Comparison of ENCODE assay signal across 8 cellular contexts in the genomic region with DNA sequence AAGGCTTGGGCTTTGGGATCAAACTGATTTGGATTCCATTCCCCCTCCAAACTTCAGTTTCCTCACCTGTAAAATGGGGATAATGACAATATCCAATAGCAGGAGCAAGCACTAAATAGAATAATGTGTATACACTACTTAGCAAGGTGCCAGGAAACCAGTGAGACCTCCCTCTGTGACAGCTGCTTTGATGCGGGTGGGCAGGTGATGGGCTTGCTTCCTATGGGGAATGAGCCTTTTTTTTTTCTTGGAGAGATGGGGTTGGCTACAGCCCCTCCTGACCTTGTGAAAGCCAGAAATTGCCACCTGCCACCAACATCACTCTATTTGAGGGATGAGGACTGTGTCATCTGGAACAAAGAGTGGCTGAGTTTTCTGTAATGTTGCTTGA. TPM values are rescaled to one million over a fixed set of nuclear protein-coding genes. Genes with fewer than 3 reads are reported as not detected.
DNase-seq lines count a peak whose midpoint lies in the region; ATAC-seq and TF ChIP-seq lines count a peak whose summit lies in the region.

No MANE protein-coding gene starts in this region.

- H3K9me3 Mint-ChIP-seq in activated CD4-positive, alpha-beta T cell treated with anti-CD3 and anti-CD28 coated beads, Interleukin-2, amount 10 ng/mL, durations not matched to agents 7 days and 5 days: peaks cover 3% of the 10 kb centered on the region
- H3K9me3 Mint-ChIP-seq in WTC11 (no peaks in the 10 kb centered on the region), glutamatergic neuron (ENCODE audit: unreplicated experiment) (peaks cover 9% of the 10 kb centered on the region)
- H3K9me3 Mint-ChIP-seq in stimulated activated naive CD8-positive, alpha-beta T cell treated with anti-CD3 and anti-CD28 coated beads, Interleukin-15, amount 100 ng/mL, for 72 hours: peaks cover 9 to 13% of the 10 kb centered on the region in 2 donors

- no peaks in the 10 kb centered on the region for H3K27me3 Mint-ChIP-seq in activated CD4-positive, alpha-beta T cell treated with anti-CD3 and anti-CD28 coated beads, Interleukin-2, amount 10 ng/mL, durations not matched to agents 7 days and 5 days
- peaks cover 40% of the 10 kb centered on the region for H3K27me3 Mint-ChIP-seq in WTC11 (ENCODE audit: low read depth)
- H3K27me3 Mint-ChIP-seq in glutamatergic neuron (ENCODE audit: unreplicated experiment): peaks cover 5% of the 10 kb centered on the region
- H3K27me3 Mint-ChIP-seq in stimulated activated naive CD8-positive, alpha-beta T cell treated with anti-CD3 and anti-CD28 coated beads, Interleukin-15, amount 100 ng/mL, for 72 hours: no peaks in the 10 kb centered on the region

- no peak for DNase-seq in activated CD4-positive, alpha-beta T cell treated with anti-CD3 and anti-CD28 coated beads, Interleukin-2, amount 10 ng/mL, durations not matched to agents 7 days and 5 days
- DNase-seq in activated CD4-positive, alpha-beta T cell treated with anti-CD3 and anti-CD28 coated beads for 4 hours: no peak
- DNase-seq in WTC11 (ENCODE audit: low spot score): no peak
- DNase-seq in glutamatergic neuron: no peak
- DNase-seq in stimulated activated naive CD8-positive, alpha-beta T cell treated with anti-CD3 and anti-CD28 coated beads, Interleukin-15, amount 100 ng/mL, for 72 hours: no peak
- no peak for DNase-seq in NCI-H187 treated with DMSO at 0.1 percent for 48 hours (lab: John Stamatoyannopoulos, UW)
- no peak for DNase-seq in hypothalamus (lab: John Stamatoyannopoulos, UW)
- no peak for DNase-seq in mucosa of gallbladder (ENCODE audit: low spot score)

- peak overlapping the region; percentile 86 for H3K4me3 Mint-ChIP-seq in activated CD4-positive, alpha-beta T cell treated with anti-CD3 and anti-CD28 coated beads, Interleukin-2, amount 10 ng/mL, durations not matched to agents 7 days and 5 days
- H3K4me3 Mint-ChIP-seq in WTC11 (peak overlapping the region; percentile 67), glutamatergic neuron (ENCODE audit: unreplicated experiment) (peak overlapping the region; percentile 46)
- H3K4me3 Mint-ChIP-seq in stimulated activated naive CD8-positive, alpha-beta T cell treated with anti-CD3 and anti-CD28 coated beads, Interleukin-15, amount 100 ng/mL, for 72 hours: peak overlapping the region; percentile 88 to 92

- H3K36me3 Mint-ChIP-seq in activated CD4-positive, alpha-beta T cell treated with anti-CD3 and anti-CD28 coated beads, Interleukin-2, amount 10 ng/mL, durations not matched to agents 7 days and 5 days (ENCODE audit: low read depth): peaks cover 20% of the 10 kb centered on the region
- no peaks in the 10 kb centered on the region for H3K36me3 Mint-ChIP-seq in WTC11
- no peaks in the 10 kb centered on the region for H3K36me3 Mint-ChIP-seq in glutamatergic neuron (ENCODE audit: unreplicated experiment)

- TF ChIP-seq CTCF in WTC11 (IDR thresholded peaks at IDR 0.05): no peak
- TF ChIP-seq CTCF in glutamatergic neuron (IDR thresholded peaks at IDR 0.05; ENCODE audit: partially characterized antibody, unreplicated experiment): no peak

- POLR2A ChIA-PET in activated CD4-positive, alpha-beta T cell treated with anti-CD3 and anti-CD28 coated beads, Interleukin-2, amount 10 ng/mL, durations not matched to agents 7 days and 5 days (lab: Charles Lee): interaction anchor here (0.7 kb wide), 1 partner anchor 15 kb away, joined by 3 read pairs; no protein-coding TSS in a partner anchor
- POLR2A ChIA-PET in WTC11 (lab: Charles Lee): no interaction called here

- CTCF ChIA-PET in activated CD4-positive, alpha-beta T cell treated with anti-CD3 and anti-CD28 coated beads, Interleukin-2, amount 10 ng/mL, durations not matched to agents 7 days and 5 days (lab: Charles Lee): interaction anchor here (1.4 to 3.5 kb wide), 5 partner anchors 10 to 50 kb away, joined by 3 to 13 read pairs (median 6); no protein-coding TSS in a partner anchor
- CTCF ChIA-PET in WTC11 (lab: Charles Lee): interaction anchor here (1.3 to 13.5 kb wide), 6 partner anchors 9 to 361 kb away, joined by 3 to 250 read pairs (median 13); no protein-coding TSS in a partner anchor

- H3K27ac Mint-ChIP-seq in activated CD4-positive, alpha-beta T cell treated with anti-CD3 and anti-CD28 coated beads, Interleukin-2, amount 10 ng/mL, durations not matched to agents 7 days and 5 days: peak overlapping the region; percentile 79
- H3K27ac Mint-ChIP-seq in WTC11 (no peak overlapping the region), glutamatergic neuron (ENCODE audit: unreplicated experiment) (no peak overlapping the region)
- H3K27ac Mint-ChIP-seq in stimulated activated naive CD8-positive, alpha-beta T cell treated with anti-CD3 and anti-CD28 coated beads, Interleukin-15, amount 100 ng/mL, for 72 hours: peak overlapping the region in 1 of 2 donors; percentile 11

- no peak for ATAC-seq in WTC11
- ATAC-seq in stimulated activated naive CD8-positive, alpha-beta T cell treated with anti-CD3 and anti-CD28 coated beads, Interleukin-15, amount 100 ng/mL, for 72 hours: no peak

- peaks cover 72% of the 10 kb centered on the region for H3K4me1 Mint-ChIP-seq in activated CD4-positive, alpha-beta T cell treated with anti-CD3 and anti-CD28 coated beads, Interleukin-2, amount 10 ng/mL, durations not matched to agents 7 days and 5 days
- peaks cover 47% of the 10 kb centered on the region for H3K4me1 Mint-ChIP-seq in WTC11
- peaks cover 12% of the 10 kb centered on the region for H3K4me1 Mint-ChIP-seq in glutamatergic neuron (ENCODE audit: low read depth, unreplicated experiment)
- H3K4me1 Mint-ChIP-seq in stimulated activated naive CD8-positive, alpha-beta T cell treated with anti-CD3 and anti-CD28 coated beads, Interleukin-15, amount 100 ng/mL, for 72 hours: peaks cover 73% of the 10 kb centered on the region

TF ChIP-seq in WTC11, 78 proteins besides CTCF, POLR2A, EP300 and RAD21 (continues in another document):
- TF ChIP-seq IRF2 (CRISPR knock-in tag; IDR thresholded peaks at IDR 0.05; ENCODE audit: borderline replicate concordance, low read depth): no peak
- TF ChIP-seq, protein P1, sequence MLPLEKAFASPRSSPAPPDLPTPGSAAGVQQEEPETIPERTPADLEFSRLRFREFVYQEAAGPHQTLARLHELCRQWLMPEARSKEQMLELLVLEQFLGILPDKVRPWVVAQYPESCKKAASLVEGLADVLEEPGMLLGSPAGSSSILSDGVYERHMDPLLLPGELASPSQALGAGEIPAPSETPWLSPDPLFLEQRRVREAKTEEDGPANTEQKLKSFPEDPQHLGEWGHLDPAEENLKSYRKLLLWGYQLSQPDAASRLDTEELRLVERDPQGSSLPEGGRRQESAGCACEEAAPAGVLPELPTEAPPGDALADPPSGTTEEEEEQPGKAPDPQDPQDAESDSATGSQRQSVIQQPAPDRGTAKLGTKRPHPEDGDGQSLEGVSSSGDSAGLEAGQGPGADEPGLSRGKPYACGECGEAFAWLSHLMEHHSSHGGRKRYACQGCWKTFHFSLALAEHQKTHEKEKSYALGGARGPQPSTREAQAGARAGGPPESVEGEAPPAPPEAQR (CRISPR knock-in tag; IDR thresholded peaks at IDR 0.05): no peak
- TF ChIP-seq, protein P2, sequence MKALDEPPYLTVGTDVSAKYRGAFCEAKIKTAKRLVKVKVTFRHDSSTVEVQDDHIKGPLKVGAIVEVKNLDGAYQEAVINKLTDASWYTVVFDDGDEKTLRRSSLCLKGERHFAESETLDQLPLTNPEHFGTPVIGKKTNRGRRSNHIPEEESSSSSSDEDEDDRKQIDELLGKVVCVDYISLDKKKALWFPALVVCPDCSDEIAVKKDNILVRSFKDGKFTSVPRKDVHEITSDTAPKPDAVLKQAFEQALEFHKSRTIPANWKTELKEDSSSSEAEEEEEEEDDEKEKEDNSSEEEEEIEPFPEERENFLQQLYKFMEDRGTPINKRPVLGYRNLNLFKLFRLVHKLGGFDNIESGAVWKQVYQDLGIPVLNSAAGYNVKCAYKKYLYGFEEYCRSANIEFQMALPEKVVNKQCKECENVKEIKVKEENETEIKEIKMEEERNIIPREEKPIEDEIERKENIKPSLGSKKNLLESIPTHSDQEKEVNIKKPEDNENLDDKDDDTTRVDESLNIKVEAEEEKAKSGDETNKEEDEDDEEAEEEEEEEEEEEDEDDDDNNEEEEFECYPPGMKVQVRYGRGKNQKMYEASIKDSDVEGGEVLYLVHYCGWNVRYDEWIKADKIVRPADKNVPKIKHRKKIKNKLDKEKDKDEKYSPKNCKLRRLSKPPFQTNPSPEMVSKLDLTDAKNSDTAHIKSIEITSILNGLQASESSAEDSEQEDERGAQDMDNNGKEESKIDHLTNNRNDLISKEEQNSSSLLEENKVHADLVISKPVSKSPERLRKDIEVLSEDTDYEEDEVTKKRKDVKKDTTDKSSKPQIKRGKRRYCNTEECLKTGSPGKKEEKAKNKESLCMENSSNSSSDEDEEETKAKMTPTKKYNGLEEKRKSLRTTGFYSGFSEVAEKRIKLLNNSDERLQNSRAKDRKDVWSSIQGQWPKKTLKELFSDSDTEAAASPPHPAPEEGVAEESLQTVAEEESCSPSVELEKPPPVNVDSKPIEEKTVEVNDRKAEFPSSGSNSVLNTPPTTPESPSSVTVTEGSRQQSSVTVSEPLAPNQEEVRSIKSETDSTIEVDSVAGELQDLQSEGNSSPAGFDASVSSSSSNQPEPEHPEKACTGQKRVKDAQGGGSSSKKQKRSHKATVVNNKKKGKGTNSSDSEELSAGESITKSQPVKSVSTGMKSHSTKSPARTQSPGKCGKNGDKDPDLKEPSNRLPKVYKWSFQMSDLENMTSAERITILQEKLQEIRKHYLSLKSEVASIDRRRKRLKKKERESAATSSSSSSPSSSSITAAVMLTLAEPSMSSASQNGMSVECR (CRISPR knock-in tag; IDR thresholded peaks at IDR 0.05; ENCODE audit: borderline replicate concordance): no peak

RNA-seq across cellular contexts. Expression of a gene that starts 1.1 kb away (rescaled TPM):
- total RNA-seq in activated CD4-positive, alpha-beta T cell treated with anti-CD3 and anti-CD28 coated beads, Interleukin-2, amount 10 ng/mL, durations not matched to agents 7 days and 5 days: 100 to 1,000 TPM; 126 to 128 TPM
- total RNA-seq in WTC11 (2021): 15.5 to 19.8 TPM (median 19.3 TPM) in 3 replicates
- 4.4 TPM for total RNA-seq in glutamatergic neuron (ENCODE audit: unreplicated experiment)
- total RNA-seq in mucosa of gallbladder: 152 TPM
